13 cellular contexts compared by ENCODE assay signal in the genomic region with DNA sequence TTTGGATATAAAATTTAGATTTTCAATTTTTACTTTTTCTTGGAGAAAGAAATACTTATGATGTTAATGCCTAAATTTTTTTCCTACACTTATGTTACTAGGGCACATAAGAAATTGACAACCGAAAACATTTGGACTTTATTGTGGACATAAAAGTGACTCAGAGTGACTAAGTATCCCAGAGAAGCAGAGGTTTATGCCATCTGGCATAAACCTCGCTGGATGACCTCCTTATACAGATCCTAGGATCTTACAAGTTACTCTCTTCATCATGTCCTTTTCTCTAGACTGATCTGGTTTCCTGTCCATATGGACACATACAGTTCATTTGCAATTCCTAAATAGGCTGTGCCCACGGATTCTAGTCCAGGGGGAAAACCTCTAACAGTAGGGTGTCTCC.
DNase-seq lines count a peak whose midpoint lies in the region; ATAC-seq, FAIRE-seq and TF ChIP-seq lines count a peak whose summit lies in the region.
"Had no signal": no experiment of that assay in that cellular context is flagged by ENCODE, and none has a peak within 500 bp of the region (broad histone marks: within the 10 kb centered on the region; RNA-seq: fewer than 3 reads in every experiment).

No MANE protein-coding gene starts in this region.

- no peak overlapping the region for H3K4me2 ChIP-seq in OCI-LY7 (ENCODE audit: low read length)

- POLR2A ChIA-PET in OCI-LY7 (lab: Charles Lee): no interaction called here

- no peak for TF ChIP-seq CTCF in WERI-Rb-1 (IDR thresholded peaks at IDR 0.05; ENCODE audit: low read depth, low read length)
- TF ChIP-seq CTCF in lower lobe of right lung (IDR thresholded peaks at IDR 0.05): no peak
- TF ChIP-seq CTCF in OCI-LY7 (conservative IDR thresholded peaks at IDR 0.05; ENCODE audit: low read length): no peak

- H3K79me2 ChIP-seq in OCI-LY7 (ENCODE audit: insufficient read depth, low read depth, low read length): no peaks in the 10 kb centered on the region
- H3K79me2 ChIP-seq: parathyroid adenoma had no signal

- H3K4me1 ChIP-seq in lower lobe of right lung: no peaks in the 10 kb centered on the region
- H3K4me1 ChIP-seq in OCI-LY7 (ENCODE audit: insufficient read depth, low read length, poor library complexity, severe bottlenecking): no peaks in the 10 kb centered on the region
- H3K4me1 ChIP-seq: colonic mucosa, parathyroid adenoma had no signal

- no peaks in the 10 kb centered on the region for H4K20me1 ChIP-seq in OCI-LY7 (ENCODE audit: insufficient read depth, low read length)

- no TSS peak for BruUV-seq in OCI-LY7 (replicated peaks; lab: Mats Ljungman, UMichigan)

- H3K4me3 ChIP-seq in WERI-Rb-1 (ENCODE audit: low read depth, low read length): no peak overlapping the region
- no peak overlapping the region for H3K4me3 ChIP-seq in lower lobe of right lung
- H3K4me3 ChIP-seq in OCI-LY7 (ENCODE audit: low read depth, low read length, poor library complexity, severe bottlenecking): no peak overlapping the region
- H3K4me3 ChIP-seq: colonic mucosa had no signal

- FAIRE-seq in urothelium cell line (lab: Jason Lieb, UNC): peak; percentile 27

- intact Hi-C loops in left ventricle myocardium superior (cut with micrococcal nuclease): no loop called here
- intact Hi-C loops in lower lobe of right lung (cut with DNase I): no loop called here
- intact Hi-C loops in OCI-LY7 (cut with micrococcal nuclease; ENCODE audit: unreplicated experiment): no loop called here

- H3K27me3 ChIP-seq in WERI-Rb-1 (ENCODE audit: insufficient read depth, low read depth, severe bottlenecking): no peaks in the 10 kb centered on the region
- no peaks in the 10 kb centered on the region for H3K27me3 ChIP-seq in lower lobe of right lung (ENCODE audit: low read depth)
- H3K27me3 ChIP-seq: colonic mucosa had no signal

- CTCF ChIA-PET in OCI-LY7 (lab: Charles Lee; ENCODE audit: unreplicated experiment): no interaction called here

- DNase-seq in HS-27A (ENCODE audit: low read depth) (peak; percentile 48), WERI-Rb-1 (peak; percentile 9), left ventricle myocardium superior (no peak), urothelium cell line (ENCODE audit: low spot score) (peak; percentile 33), SHP77 treated with DMSO at 0.1 percent for 48 hours (lab: John Stamatoyannopoulos, UW) (no peak), lower lobe of right lung (no peak), OCI-LY7 (ENCODE audit: low spot score) (no peak)
- DNase-seq: activated CD4-positive, alpha-beta T cell treated with anti-CD3 and anti-CD28 coated beads, Interleukin-2, amount 50 U/mL, for 48 hours; activated naive CD4-positive, alpha-beta T cell treated with Interleukin-2 at 50 U/mL for 16 hours; colonic mucosa; COR-L47; NCI-H146 had no signal

- peak overlapping the region; percentile 38 for H3K27ac ChIP-seq in WERI-Rb-1
- no peak overlapping the region for H3K27ac ChIP-seq in lower lobe of right lung
- no peak overlapping the region for H3K27ac ChIP-seq in OCI-LY7 (ENCODE audit: low read depth, low read length, poor library complexity, severe bottlenecking)
- H3K27ac ChIP-seq: colonic mucosa, parathyroid adenoma had no signal

- H2AFZ ChIP-seq in OCI-LY7 (ENCODE audit: low read length): no peak overlapping the region
- H2AFZ ChIP-seq: parathyroid adenoma had no signal

- no peaks in the 10 kb centered on the region for H3K9me3 ChIP-seq in WERI-Rb-1 (ENCODE audit: severe bottlenecking)
- no peaks in the 10 kb centered on the region for H3K9me3 ChIP-seq in lower lobe of right lung
- H3K9me3 ChIP-seq in OCI-LY7 (ENCODE audit: low read length): no peaks in the 10 kb centered on the region
- H3K9me3 ChIP-seq: colonic mucosa had no signal

- no peaks in the 10 kb centered on the region for H3K36me3 ChIP-seq in WERI-Rb-1
- H3K36me3 ChIP-seq in lower lobe of right lung: no peaks in the 10 kb centered on the region
- H3K36me3 ChIP-seq in OCI-LY7 (ENCODE audit: insufficient read depth, low read length): no peaks in the 10 kb centered on the region
- H3K36me3 ChIP-seq: colonic mucosa had no signal

- H3K9me2 ChIP-seq in OCI-LY7 (ENCODE audit: insufficient read depth, low read length): no peaks in the 10 kb centered on the region

- ATAC-seq in left ventricle myocardium superior (peak; percentile 63), lower lobe of right lung (no peak)

Comparison
In these comparisons a context has a peak if more than half of its experiments do, and no peak if none do; other contexts are left out.
1. DNase-seq: peak in HS-27A (single experiment), WERI-Rb-1 (single experiment) and urothelium cell line (single experiment); none in left ventricle myocardium superior (single experiment), SHP77 treated with DMSO at 0.1 percent for 48 hours (single experiment), lower lobe of right lung (single experiment) and OCI-LY7 (single experiment).